In the genomic region with DNA sequence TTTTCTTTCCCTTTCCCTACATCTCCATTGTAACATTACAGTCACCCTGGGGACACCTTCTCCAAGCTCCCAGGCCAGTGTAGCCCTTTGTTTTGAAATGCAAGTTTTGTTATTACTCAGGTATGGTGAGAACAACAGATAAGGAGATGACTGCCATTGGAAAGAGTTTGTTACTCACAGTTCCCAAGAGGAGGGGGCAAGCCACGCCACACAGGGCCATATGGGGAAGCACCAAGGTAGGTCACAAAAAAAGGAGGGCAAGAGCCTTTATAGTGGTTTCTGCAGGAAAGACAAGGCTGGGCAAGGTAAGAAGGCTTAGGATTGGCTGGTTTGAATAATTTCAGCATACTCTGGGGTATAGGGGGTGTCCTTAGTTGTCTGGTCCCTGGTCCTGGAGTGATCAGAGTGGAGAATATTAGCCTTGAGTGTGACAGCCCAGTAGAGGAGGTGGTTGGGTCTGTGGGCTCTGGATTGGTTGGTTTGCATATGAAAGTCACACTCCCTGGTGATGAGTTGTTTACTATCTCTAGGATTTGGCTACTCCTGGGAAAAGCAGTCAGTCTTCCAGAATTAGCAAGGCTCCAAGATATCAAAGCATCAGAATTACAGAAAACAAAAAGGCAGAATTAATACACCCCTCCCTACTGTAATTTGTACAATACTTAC, we compare ENCODE assay signal across 1 cellular context.
TF ChIP-seq lines count a peak whose summit lies in the region.

No MANE protein-coding gene starts in this region.

TF ChIP-seq in IMR-90, 13 proteins besides CTCF, POLR2A, EP300 and RAD21:
- no peak for TF ChIP-seq USF2 (IDR thresholded peaks at IDR 0.05; ENCODE audit: low read depth, low read length)
- no peak for TF ChIP-seq RCOR1 (IDR thresholded peaks at IDR 0.05; ENCODE audit: insufficient replicate concordance, low read length)
- no peak for TF ChIP-seq BHLHE40 (IDR thresholded peaks at IDR 0.05; ENCODE audit: low read depth, low read length)
- TF ChIP-seq, protein P1, sequence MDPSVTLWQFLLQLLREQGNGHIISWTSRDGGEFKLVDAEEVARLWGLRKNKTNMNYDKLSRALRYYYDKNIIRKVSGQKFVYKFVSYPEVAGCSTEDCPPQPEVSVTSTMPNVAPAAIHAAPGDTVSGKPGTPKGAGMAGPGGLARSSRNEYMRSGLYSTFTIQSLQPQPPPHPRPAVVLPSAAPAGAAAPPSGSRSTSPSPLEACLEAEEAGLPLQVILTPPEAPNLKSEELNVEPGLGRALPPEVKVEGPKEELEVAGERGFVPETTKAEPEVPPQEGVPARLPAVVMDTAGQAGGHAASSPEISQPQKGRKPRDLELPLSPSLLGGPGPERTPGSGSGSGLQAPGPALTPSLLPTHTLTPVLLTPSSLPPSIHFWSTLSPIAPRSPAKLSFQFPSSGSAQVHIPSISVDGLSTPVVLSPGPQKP (IDR thresholded peaks at IDR 0.05; ENCODE audit: borderline replicate concordance, low read depth, low read length): no peak
- no peak for TF ChIP-seq CEBPB (IDR thresholded peaks at IDR 0.05; ENCODE audit: low read depth, low read length)
- no peak for TF ChIP-seq FOS (IDR thresholded peaks at IDR 0.05; ENCODE audit: low read depth, low read length)
- TF ChIP-seq SMC3 (IDR thresholded peaks at IDR 0.05; ENCODE audit: low read depth, low read length): no peak
- no peak for TF ChIP-seq MAFK (IDR thresholded peaks at IDR 0.05; ENCODE audit: low read depth, low read length)
- TF ChIP-seq CHD1 (IDR thresholded peaks at IDR 0.05; ENCODE audit: low read depth, low read length): no peak
- no peak for TF ChIP-seq MAZ (IDR thresholded peaks at IDR 0.05; ENCODE audit: borderline replicate concordance, low read depth, low read length)
TF ChIP-seq in IMR-90: peak in this region for 0.
